Comparison of ENCODE assay signal across 15 cellular contexts in genomic region chr7:149297034-149297755, GRCh38. TPM values are rescaled to one million over a fixed set of nuclear protein-coding genes. Genes with fewer than 3 reads are reported as not detected.
DNase-seq lines count a peak whose midpoint lies in the region; ATAC-seq lines count a peak whose summit lies in the region.
"Had no signal": no experiment of that assay in that cellular context is flagged by ENCODE, and none has a peak within 500 bp of the region (broad histone marks: within the 10 kb centered on the region; RNA-seq: fewer than 3 reads in every experiment).

No MANE protein-coding gene starts in this region.

- no peaks in the 10 kb centered on the region for H3K27me3 Mint-ChIP-seq in activated naive CD8-positive, alpha-beta T cell treated with anti-CD3 and anti-CD28 coated beads for 36 hours

- DNase-seq in activated CD4-positive, alpha-beta T cell treated with anti-CD3 and anti-CD28 coated beads for 48 hours, result peak; percentile 39
- no peak for DNase-seq in activated CD4-positive, alpha-beta T cell treated with anti-CD3 and anti-CD28 coated beads, Interleukin-2, amount 50 U/mL, for 48 hours
- DNase-seq in activated naive CD4-positive, alpha-beta T cell treated with anti-CD3 and anti-CD28 coated beads, Interleukin-2, amount 50 U/mL, for 72 hours (ENCODE audit: low spot score in 2 of 2), result peak in 1 of 2 donors; percentile 46
- DNase-seq in activated naive CD4-positive, alpha-beta T cell (lab: John Stamatoyannopoulos, UW), result no peak
- DNase-seq in activated naive CD8-positive, alpha-beta T cell treated with anti-CD3 and anti-CD28 coated beads for 36 hours, result no peak
- DNase-seq in NCI-H526 treated with DMSO at 0.1 percent for 48 hours (lab: John Stamatoyannopoulos, UW), result no peak
- no peak for DNase-seq in effector CD8-positive, alpha-beta T cell (lab: John Stamatoyannopoulos, UW)
- DNase-seq: DMS79, GM23248, MV-4-11, NCI-H1417 treated with DMSO at 0.1 percent for 48 hours, NCI-H2029, NCI-H2171 treated with DMSO at 0.1 percent for 48 hours, Right ventricle myocardium superior had no signal

- H3K9me3 Mint-ChIP-seq in activated naive CD4-positive, alpha-beta T cell treated with anti-CD3 and anti-CD28 coated beads, Interleukin-2, amount 50 U/mL, for 72 hours, result peaks cover 0 to 17% of the 10 kb centered on the region in 2 donors
- no peaks in the 10 kb centered on the region for H3K9me3 Mint-ChIP-seq in activated naive CD8-positive, alpha-beta T cell treated with anti-CD3 and anti-CD28 coated beads for 36 hours

- peak; percentile 90 to 92 for ATAC-seq in activated naive CD4-positive, alpha-beta T cell treated with anti-CD3 and anti-CD28 coated beads, Interleukin-2, amount 50 U/mL, for 72 hours
- ATAC-seq in HG02840 (IDR thresholded peaks at IDR 0.05; ENCODE audit: low FRiP score, unreplicated experiment), result no peak

- no peak overlapping the region for H3K4me3 Mint-ChIP-seq in activated naive CD8-positive, alpha-beta T cell treated with anti-CD3 and anti-CD28 coated beads for 36 hours

- peaks cover 6% of the 10 kb centered on the region for H3K4me1 Mint-ChIP-seq in activated naive CD8-positive, alpha-beta T cell treated with anti-CD3 and anti-CD28 coated beads for 36 hours

- peaks cover 0 to 21% of the 10 kb centered on the region in 2 donors for H3K36me3 Mint-ChIP-seq in activated naive CD4-positive, alpha-beta T cell treated with anti-CD3 and anti-CD28 coated beads, Interleukin-2, amount 50 U/mL, for 72 hours
- H3K36me3 Mint-ChIP-seq in activated naive CD8-positive, alpha-beta T cell treated with anti-CD3 and anti-CD28 coated beads for 36 hours, result no peaks in the 10 kb centered on the region

- peak overlapping the region; percentile 78 to 98 for H3K27ac Mint-ChIP-seq in activated naive CD4-positive, alpha-beta T cell treated with anti-CD3 and anti-CD28 coated beads, Interleukin-2, amount 50 U/mL, for 72 hours
- peak overlapping the region; percentile 55 for H3K27ac Mint-ChIP-seq in activated naive CD8-positive, alpha-beta T cell treated with anti-CD3 and anti-CD28 coated beads for 36 hours

RNA-seq across cellular contexts. Expression of gene ZNF783, which starts 35.2 kb away (rescaled TPM):
- total RNA-seq in activated naive CD4-positive, alpha-beta T cell treated with anti-CD3 and anti-CD28 coated beads, Interleukin-2, amount 50 U/mL, for 72 hours, result 10 to 100 TPM in 1 of 2 donors, 1 to 10 TPM in 1; 7.6 to 18.2 TPM
- total RNA-seq in activated naive CD8-positive, alpha-beta T cell treated with anti-CD3 and anti-CD28 coated beads for 36 hours, result 10 to 100 TPM; 14.4 to 16.2 TPM

RNA-seq across cellular contexts. Expression of gene ZNF212, which starts 57.7 kb away (rescaled TPM):
- 10 to 100 TPM; 12.1 to 13.3 TPM for total RNA-seq in activated naive CD4-positive, alpha-beta T cell treated with anti-CD3 and anti-CD28 coated beads, Interleukin-2, amount 50 U/mL, for 72 hours
- 10 to 100 TPM; 12.5 to 14.6 TPM for total RNA-seq in activated naive CD8-positive, alpha-beta T cell treated with anti-CD3 and anti-CD28 coated beads for 36 hours
